ENCODE assay signal across 24 cellular contexts in the genomic region with DNA sequence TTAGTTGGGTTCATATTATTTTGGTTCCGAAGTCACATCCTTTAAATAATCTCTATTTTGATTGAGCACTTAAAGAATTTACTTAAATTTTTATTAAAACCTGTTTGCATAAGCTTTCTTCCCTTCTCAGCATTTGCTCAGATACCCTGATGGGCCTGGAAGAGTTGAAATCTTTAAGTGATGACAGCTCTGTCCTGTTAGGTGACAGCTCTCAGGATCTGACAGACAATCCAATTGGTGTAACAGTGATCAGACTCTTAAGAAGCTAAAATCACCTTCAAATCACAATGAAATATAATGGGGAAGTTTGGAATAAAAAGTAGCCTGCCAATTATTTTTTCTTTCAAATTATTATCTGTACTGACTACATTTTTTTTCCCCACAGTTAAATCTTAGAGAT.
"Had no signal": no experiment of that assay in that cellular context is flagged by ENCODE, and none has a peak within 500 bp of the region (broad histone marks: within the 10 kb centered on the region; RNA-seq: fewer than 3 reads in every experiment).

No MANE protein-coding gene starts in this region.

- ATAC-seq: natural killer cell; pancreas; right cardiac atrium; right lobe of liver; stimulated activated effector memory CD8-positive, alpha-beta T cell treated with anti-CD3 and anti-CD28 coated beads, Interleukin-12 subunit alpha, Interleukin-12 subunit beta, amount 100 ng/mL, for 72 hours; stimulated activated naive B cell treated with anti-CD40 and anti-IgM and Interleukin-4, amounts not matched to agents 10 μg/mL and 1 μg/mL and 100 μg/mL, for 72 hours had no signal

- DNase-seq: natural killer cell; nucleus accumbens; pancreas; retina; right cardiac atrium; right lobe of liver; sigmoid colon; small intestine; stimulated activated CD4-positive, alpha-beta T cell treated with anti-CD3 and anti-CD28 coated beads, Interleukin-15, amount 100 ng/mL, for 24 hours; stimulated activated CD4-positive, alpha-beta T cell treated with anti-CD3 and anti-CD28 coated beads, Interleukin-2, amount 100 ng/mL, for 24 hours; stimulated activated CD4-positive, alpha-beta T cell treated with anti-CD3 and anti-CD28 coated beads, Interleukin-2, amount 100 ng/mL, for 48 hours; stimulated activated CD4-positive, alpha-beta T cell treated with anti-CD3 and anti-CD28 coated beads, Interleukin-4, amount 100 ng/mL, for 24 hours; stimulated activated naive B cell treated with anti-CD40 and anti-IgM and Interleukin-4, amounts not matched to agents 10 μg/mL and 1 μg/mL and 100 μg/mL, for 72 hours; stimulated activated naive CD4-positive, alpha-beta T cell treated with Interleukin-2 at 50 U/mL for 16 hours; stomach; thyroid gland; trophoblast cell; upper lobe of left lung had no signal

- H3K36me3 ChIP-seq: neutrophil, pancreas, prostate gland, right lobe of liver, sigmoid colon, stomach, thoracic aorta, thyroid gland, tibial nerve, upper lobe of left lung, vagina had no signal

- H3K9me3 ChIP-seq: neutrophil, pancreas, prostate gland, right lobe of liver, sigmoid colon, stomach, thoracic aorta, thyroid gland, upper lobe of left lung, vagina had no signal

- H3K27me3 ChIP-seq: neutrophil, pancreas, right lobe of liver, sigmoid colon, stomach, thyroid gland, tibial nerve, upper lobe of left lung, vagina had no signal

- H3K4me1 ChIP-seq: pancreas, prostate gland, right lobe of liver, sigmoid colon, stomach, thyroid gland, tibial nerve, upper lobe of left lung, vagina had no signal

- H3K4me3 ChIP-seq: pancreas, prostate gland, right lobe of liver, sigmoid colon, stomach, thoracic aorta, thyroid gland, tibial nerve, upper lobe of left lung, vagina had no signal

- H3K27ac ChIP-seq: neutrophil, pancreas, prostate gland, right lobe of liver, sigmoid colon, stomach, thoracic aorta, thyroid gland, tibial nerve, upper lobe of left lung, vagina had no signal
